ENCODE assay signal across 8 cellular contexts in the genomic region with DNA sequence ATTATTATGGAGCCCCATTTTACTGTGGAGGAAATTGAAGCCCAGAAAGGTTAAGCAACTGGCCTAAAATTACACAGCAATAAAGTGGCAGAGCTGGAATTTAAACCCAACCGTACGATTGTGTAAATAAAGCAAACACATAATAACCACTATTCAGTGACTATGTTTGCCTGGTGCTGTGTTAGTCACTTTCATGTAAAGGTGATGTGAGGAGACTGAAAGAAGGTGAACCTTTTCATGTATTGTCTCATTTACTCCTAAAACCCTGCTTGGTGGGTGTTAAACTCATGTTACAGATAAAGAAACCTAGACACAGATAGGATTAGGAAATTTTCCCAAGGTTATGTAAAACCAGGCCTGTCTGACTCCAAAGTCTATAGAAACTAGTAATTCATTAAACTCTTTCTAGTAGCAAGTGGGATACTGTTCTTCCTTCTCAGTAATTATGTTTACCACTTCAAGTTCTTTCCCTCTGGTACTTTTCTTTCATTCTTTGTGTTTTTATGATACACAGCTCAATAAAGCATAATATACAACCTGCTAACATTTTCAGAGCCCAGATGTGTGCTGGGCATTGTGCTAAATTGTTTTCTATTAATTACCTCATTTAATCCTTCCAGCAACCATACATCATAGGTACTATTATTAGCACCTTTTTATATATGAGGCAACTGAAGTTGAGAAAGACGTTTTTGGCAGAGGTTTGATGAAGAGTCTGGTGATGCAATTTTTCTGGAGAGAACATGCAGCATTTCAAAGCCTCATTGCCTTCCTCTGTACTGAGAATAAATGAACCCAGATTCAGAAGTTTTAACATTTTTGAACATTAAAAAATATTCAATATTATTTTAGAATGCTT.
DNase-seq lines count a peak whose midpoint lies in the region; ATAC-seq lines count a peak whose summit lies in the region.

No MANE protein-coding gene starts in this region.

- DNase-seq in T-helper 17 cell = no peak
- no peak for DNase-seq in left colon
- no peak for DNase-seq in occipital lobe (lab: John Stamatoyannopoulos, UW)
- no peak for DNase-seq in mucosa of gallbladder (ENCODE audit: low spot score)
- no peak for DNase-seq in DMS 273 (lab: John Stamatoyannopoulos, UW; ENCODE audit: unreplicated experiment)
- no peak for DNase-seq in NCI-H1105 treated with DMSO at 0.1 percent for 48 hours (lab: John Stamatoyannopoulos, UW)

- no peaks in the 10 kb centered on the region for H3K36me3 Mint-ChIP-seq in T-helper 17 cell (ENCODE audit: low read depth)

- H3K4me3 Mint-ChIP-seq in T-helper 17 cell = no peak overlapping the region

- peaks cover 20% of the 10 kb centered on the region for H3K4me1 Mint-ChIP-seq in T-helper 17 cell

- H3K27me3 Mint-ChIP-seq in T-helper 17 cell = no peaks in the 10 kb centered on the region

- peak overlapping the region; percentile 56 for H3K27ac Mint-ChIP-seq in T-helper 17 cell

- H3K9me3 ChIP-seq in T-helper 17 cell (ENCODE audit: control insufficient read depth, low read length, poor library complexity, severe bottlenecking) = no peaks in the 10 kb centered on the region

- ATAC-seq in GM18517 (IDR thresholded peaks at IDR 0.05; ENCODE audit: unreplicated experiment) (peak; percentile 12), HG02852 (IDR thresholded peaks at IDR 0.05; ENCODE audit: unreplicated experiment) (peak; percentile 3), T-helper 17 cell (peak; percentile 8), left colon (peak; percentile 61)

- intact Hi-C loops in left colon (cut with DNase I, micrococcal nuclease) = no loop called here

Comparison
In these comparisons a context has a peak if more than half of its experiments do, and no peak if none do; other contexts are left out.
1. ATAC-seq: peak in every context shown above with its lines; median percentile 61 in left colon; 12 in GM18517; 8 in T-helper 17 cell; 3 in HG02852.